Comparison of ENCODE assay signal across 16 cellular contexts in genomic region chr1:169745015-169745861, GRCh38. TPM values are rescaled to one million over a fixed set of nuclear protein-coding genes. Genes with fewer than 3 reads are reported as not detected.
A peak's percentile ranks its signal among the peaks of the same experiment; 100 is the strongest.
DNase-seq lines count a peak whose midpoint lies in the region; ATAC-seq and TF ChIP-seq lines count a peak whose summit lies in the region.
"Had no signal": no experiment of that assay in that cellular context is flagged by ENCODE, and none has a peak within 500 bp of the region (broad histone marks: within the 10 kb centered on the region; RNA-seq: fewer than 3 reads in every experiment).

No MANE protein-coding gene starts in this region.

- H3K9me3 Mint-ChIP-seq in activated naive CD4-positive, alpha-beta T cell treated with anti-CD3 and anti-CD28 coated beads, Interleukin-2, amount 50 U/mL, for 72 hours: peaks cover 0 to 7% of the 10 kb centered on the region in 2 donors
- H3K9me3 Mint-ChIP-seq: dendritic cell treated with granulocyte-macrophage colony-stimulating factor and Interleukin-4, amounts not matched to agents 40 ng/mL and 50 ng/mL, for 4 days had no signal

- TF ChIP-seq CTCF in fibroblast of pulmonary artery (IDR thresholded peaks at IDR 0.05; ENCODE audit: low read length, missing control alignments): no peak

- H3K4me3 ChIP-seq in fibroblast of pulmonary artery (replicated peaks; ENCODE audit: low read depth, low read length): no peak overlapping the region
- H3K4me3 ChIP-seq: esophagus squamous epithelium, HAP-1, K562 had no signal

- ATAC-seq in SK-N-SH treated with all-trans-retinoic acid at 6 μM for 48 hours (peak; percentile 47), HG03439 (IDR thresholded peaks at IDR 0.05; ENCODE audit: unreplicated experiment) (no peak)
- ATAC-seq in activated naive CD4-positive, alpha-beta T cell treated with anti-CD3 and anti-CD28 coated beads, Interleukin-2, amount 50 U/mL, for 72 hours: no peak
- ATAC-seq: activated CD4-positive, CD25-positive, alpha-beta regulatory T cell treated with anti-CD3 and anti-CD28 coated beads, Interleukin-2, amount 50 U/mL, for 24 hours; K562 had no signal

- H3K36me3 Mint-ChIP-seq in activated naive CD4-positive, alpha-beta T cell treated with anti-CD3 and anti-CD28 coated beads, Interleukin-2, amount 50 U/mL, for 72 hours: no peaks in the 10 kb centered on the region

- DNase-seq in COLO829 (ENCODE audit: low spot score): peak; percentile 67
- DNase-seq in fibroblast of pulmonary artery (ENCODE audit: low read depth): peak; percentile 95
- peak; percentile 30 for DNase-seq in non-pigmented ciliary epithelial cell (ENCODE audit: low read depth)
- no peak for DNase-seq in NCI-H524 treated with DMSO at 0.1 percent for 48 hours (lab: John Stamatoyannopoulos, UW)
- no peak for DNase-seq in activated CD4-positive, alpha-beta T cell treated with anti-CD3 and anti-CD28 coated beads for 48 hours
- DNase-seq in activated naive CD4-positive, alpha-beta T cell treated with anti-CD3 and anti-CD28 coated beads, Interleukin-2, amount 50 U/mL, for 72 hours (ENCODE audit: low spot score in 2 of 2): no peak
- DNase-seq: DMS 273 treated with DMSO at 0.1 percent for 48 hours, esophagus squamous epithelium, NCI-H1105 treated with DMSO at 0.1 percent for 48 hours had no signal

- H3K27ac Mint-ChIP-seq in activated naive CD4-positive, alpha-beta T cell treated with anti-CD3 and anti-CD28 coated beads, Interleukin-2, amount 50 U/mL, for 72 hours: no peak overlapping the region
- H3K27ac Mint-ChIP-seq: dendritic cell treated with granulocyte-macrophage colony-stimulating factor and Interleukin-4, amounts not matched to agents 40 ng/mL and 50 ng/mL, for 4 days had no signal

TF ChIP-seq in SK-N-SH treated with all-trans-retinoic acid at 6 μM for 48 hours, 23 proteins besides CTCF, POLR2A, EP300 and RAD21:
- TF ChIP-seq TSHZ2 (CRISPR knock-in tag; IDR thresholded peaks at IDR 0.05) (no peak), POU6F1 (CRISPR knock-in tag; IDR thresholded peaks at IDR 0.05; ENCODE audit: borderline replicate concordance, low read depth) (no peak; the same call in 1 of the 2 replicates)

RNA-seq across cellular contexts. Expression of gene SELE, which starts 11.4 kb away (rescaled TPM):
- not detected for total RNA-seq in activated naive CD4-positive, alpha-beta T cell treated with anti-CD3 and anti-CD28 coated beads, Interleukin-2, amount 50 U/mL, for 72 hours
- total RNA-seq: K562, OCI-LY7 had no signal

RNA-seq across cellular contexts. Expression of gene SELL, which starts 33.8 kb away (rescaled TPM):
- total RNA-seq in activated naive CD4-positive, alpha-beta T cell treated with anti-CD3 and anti-CD28 coated beads, Interleukin-2, amount 50 U/mL, for 72 hours: 100 to 1,000 TPM; 317 to 341 TPM

RNA-seq across cellular contexts. Expression of gene METTL18, which starts 49.5 kb away (rescaled TPM):
- 10 to 100 TPM in 1 of 2 donors, 1 to 10 TPM in 1; 8.8 to 14.4 TPM for total RNA-seq in activated naive CD4-positive, alpha-beta T cell treated with anti-CD3 and anti-CD28 coated beads, Interleukin-2, amount 50 U/mL, for 72 hours

Comparison
In these comparisons a context has a peak if more than half of its experiments do, and no peak if none do; other contexts are left out.
1. DNase-seq: peak in COLO829 (single experiment), fibroblast of pulmonary artery (single experiment) and non-pigmented ciliary epithelial cell (single experiment); none in NCI-H524 treated with DMSO at 0.1 percent for 48 hours (single experiment), activated CD4-positive, alpha-beta T cell treated with anti-CD3 and anti-CD28 coated beads for 48 hours (single experiment) and activated naive CD4-positive, alpha-beta T cell treated with anti-CD3 and anti-CD28 coated beads, Interleukin-2, amount 50 U/mL, for 72 hours (0 of 2).